8 cellular contexts compared by ENCODE assay signal in genomic region chr12:118135788-118136558, GRCh38. TPM values are rescaled to one million over a fixed set of nuclear protein-coding genes. Genes with fewer than 3 reads are reported as not detected.
DNase-seq lines count a peak whose midpoint lies in the region; ATAC-seq and TF ChIP-seq lines count a peak whose summit lies in the region.

TSS of gene PEBP1 (plus strand) at chr12:118136124. CDS start at chr12:118136210, 86 bp downstream.

- H3K27ac ChIP-seq in colonic mucosa: peak within 1 kb of the TSS; percentile 71

- H3K9me3 ChIP-seq in BE2C (no peaks in the 10 kb centered on the region), colonic mucosa (no peaks in the 10 kb centered on the region)

- peaks cover 31% of the 10 kb centered on the region for H3K36me3 Mint-ChIP-seq in activated CD4-positive, alpha-beta T cell treated with anti-CD3 and anti-CD28 coated beads, Interleukin-2, amount 10 ng/mL, durations not matched to agents 24 days and 14 days (ENCODE audit: low read depth)

- DNase-seq in BE2C (peak; percentile 97), NCI-H526 (lab: John Stamatoyannopoulos, UW) (peak; percentile 78 to 95), colonic mucosa (peak; percentile 98), left colon (peak; percentile 96 to 98)
- DNase-seq in activated CD4-positive, alpha-beta T cell treated with anti-CD3 and anti-CD28 coated beads, Interleukin-2, amount 10 ng/mL, durations not matched to agents 24 days and 14 days: peak; percentile 99
- DNase-seq in stimulated activated CD4-positive, alpha-beta T cell treated with anti-CD3 and anti-CD28 coated beads, Interleukin-1b, Interleukin-23, amount 100 ng/mL, for 4 hours (ENCODE audit: low read depth in 2 of 2): peak; percentile 87 to 91

- H3K9ac ChIP-seq in colonic mucosa (ENCODE audit: low read depth in 2 of 2, low read length in 2 of 2): peak within 1 kb of the TSS; percentile 73 to 89

- H3K4me3 ChIP-seq in BE2C (ENCODE audit: low read depth, low read length) (peak within 1 kb of the TSS; percentile 95), colonic mucosa (peak within 1 kb of the TSS; percentile 99)

- no peaks in the 10 kb centered on the region for H3K9me3 Mint-ChIP-seq in activated CD4-positive, alpha-beta T cell treated with anti-CD3 and anti-CD28 coated beads, Interleukin-2, amount 10 ng/mL, durations not matched to agents 24 days and 14 days

- peaks cover 24% of the 10 kb centered on the region for H3K4me1 Mint-ChIP-seq in activated CD4-positive, alpha-beta T cell treated with anti-CD3 and anti-CD28 coated beads, Interleukin-2, amount 10 ng/mL, durations not matched to agents 24 days and 14 days

- H3K27me3 ChIP-seq in BE2C (no peaks in the 10 kb centered on the region), colonic mucosa (no peaks in the 10 kb centered on the region)

- H3K4me1 ChIP-seq in BE2C (no peaks in the 10 kb centered on the region), colonic mucosa (no peaks in the 10 kb centered on the region)

- ATAC-seq in HG03432 (IDR thresholded peaks at IDR 0.05; ENCODE audit: unreplicated experiment) (peak; percentile 98), left colon (peak; percentile 97)

- peak; percentile 90 for TF ChIP-seq POLR2A in GM19193 (IDR thresholded peaks at IDR 0.05; ENCODE audit: extremely low read depth, insufficient read depth, insufficient read length)

- no peaks in the 10 kb centered on the region for H3K27me3 Mint-ChIP-seq in activated CD4-positive, alpha-beta T cell treated with anti-CD3 and anti-CD28 coated beads, Interleukin-2, amount 10 ng/mL, durations not matched to agents 24 days and 14 days

- intact Hi-C loops in activated CD4-positive, alpha-beta T cell treated with anti-CD3 and anti-CD28 coated beads, Interleukin-2, amount 10 ng/mL, durations not matched to agents 24 days and 14 days (cut with micrococcal nuclease): loop anchor here (1.0 to 5.0 kb wide), 6 partner anchors 15 to 261 kb away; partner anchors contain the start of gene WSB2
- intact Hi-C loops in colonic mucosa (cut with DNase I) (no loop called here), left colon (cut with DNase I, micrococcal nuclease) (no loop called here)

- H3K36me3 ChIP-seq in BE2C (peaks cover 42% of the 10 kb centered on the region), colonic mucosa (no peaks in the 10 kb centered on the region)

- TF ChIP-seq CTCF in BE2C (IDR thresholded peaks at IDR 0.05; ENCODE audit: low read depth, low read length) (no peak), colonic mucosa (IDR thresholded peaks at IDR 0.05) (no peak)

- peak within 1 kb of the TSS; percentile 99 for H3K4me3 Mint-ChIP-seq in activated CD4-positive, alpha-beta T cell treated with anti-CD3 and anti-CD28 coated beads, Interleukin-2, amount 10 ng/mL, durations not matched to agents 24 days and 14 days

- peak within 1 kb of the TSS; percentile 95 for H3K27ac Mint-ChIP-seq in activated CD4-positive, alpha-beta T cell treated with anti-CD3 and anti-CD28 coated beads, Interleukin-2, amount 10 ng/mL, durations not matched to agents 24 days and 14 days

RNA-seq across cellular contexts. Expression of gene PEBP1, which starts in this region (rescaled TPM):
- polyA plus RNA-seq in BE2C (2012; ENCODE audit: insufficient read depth, insufficient read length, low read depth): 362 TPM
- 206 and 209 TPM in 2 replicates for total RNA-seq in activated CD4-positive, alpha-beta T cell treated with anti-CD3 and anti-CD28 coated beads, Interleukin-2, amount 10 ng/mL, durations not matched to agents 24 days and 14 days
- 100 to 1,000 TPM; 211 to 215 TPM for total RNA-seq in colonic mucosa
- 100 to 1,000 TPM; 186 to 205 TPM for total RNA-seq in left colon

Comparison
In these comparisons a context has a peak if more than half of its experiments do, and no peak if none do; other contexts are left out.
1. Peak in every context shown above with its lines: DNase-seq, ATAC-seq, H3K4me3 ChIP-seq and H3K27ac ChIP-seq.